Comparison of ENCODE assay signal across 8 cellular contexts in genomic region chr14:70808402-70809237, GRCh38. TPM values are rescaled to one million over a fixed set of nuclear protein-coding genes. Genes with fewer than 3 reads are reported as not detected.
A peak's percentile ranks its signal among the peaks of the same experiment; 100 is the strongest.
DNase-seq lines count a peak whose midpoint lies in the region; ATAC-seq lines count a peak whose summit lies in the region.

No MANE protein-coding gene starts in this region.

- H3K27ac ChIP-seq in SJCRH30 (peak overlapping the region; percentile 14; the same call in 1 of the 2 replicates), iPS-18a (ENCODE audit: low read length) (no peak overlapping the region)

- peak overlapping the region; percentile 76 for H3K27ac Mint-ChIP-seq in activated naive CD8-positive, alpha-beta T cell treated with anti-CD3 and anti-CD28 coated beads, Interleukin-2, amount 10 ng/mL, durations not matched to agents 7 days and 5 days

- ATAC-seq in HG03097 (IDR thresholded peaks at IDR 0.05; ENCODE audit: low FRiP score, unreplicated experiment) = peak; percentile 20
- no peak for ATAC-seq in activated naive CD8-positive, alpha-beta T cell treated with anti-CD3 and anti-CD28 coated beads, Interleukin-2, amount 10 ng/mL, durations not matched to agents 7 days and 5 days (ENCODE audit: low read depth)

- H3K36me3 ChIP-seq in SJCRH30 (no peaks in the 10 kb centered on the region; the same call in 1 of the 2 replicates), iPS-18a (ENCODE audit: control insufficient read depth, low read depth, low read length) (no peaks in the 10 kb centered on the region)

- H3K9me3 ChIP-seq in SJCRH30 (replicated peaks) (no peaks in the 10 kb centered on the region), iPS-18a (ENCODE audit: control insufficient read depth, low read depth, low read length) (no peaks in the 10 kb centered on the region)

- DNase-seq in NCI-H510A (lab: John Stamatoyannopoulos, UW) = peak; percentile 41
- DNase-seq in NCI-H510A treated with DMSO at 0.1 percent for 48 hours (lab: John Stamatoyannopoulos, UW) = no peak
- DNase-seq in SJCRH30 = peak; percentile 50 to 51
- peak; percentile 71 for DNase-seq in activated naive CD8-positive, alpha-beta T cell treated with anti-CD3 and anti-CD28 coated beads, Interleukin-2, amount 10 ng/mL, durations not matched to agents 7 days and 5 days
- peak; percentile 43 for DNase-seq in stimulated activated CD4-positive, alpha-beta T cell treated with anti-CD3 and anti-CD28 coated beads, Interleukin-12 subunit alpha, Interleukin-12 subunit beta, amount 100 ng/mL, for 4 hours
- no peak for DNase-seq in AG08395 (ENCODE audit: low spot score)

- H3K27me3 ChIP-seq in SJCRH30 (no peaks in the 10 kb centered on the region), iPS-18a (ENCODE audit: control insufficient read depth, insufficient read depth, low read length) (no peaks in the 10 kb centered on the region)

- H3K9ac ChIP-seq in iPS-18a (ENCODE audit: low read length) = peak overlapping the region; percentile 41

- peaks cover 6% of the 10 kb centered on the region for H3K36me3 Mint-ChIP-seq in activated naive CD8-positive, alpha-beta T cell treated with anti-CD3 and anti-CD28 coated beads, Interleukin-2, amount 10 ng/mL, durations not matched to agents 7 days and 5 days

- no peaks in the 10 kb centered on the region for H3K9me3 Mint-ChIP-seq in activated naive CD8-positive, alpha-beta T cell treated with anti-CD3 and anti-CD28 coated beads, Interleukin-2, amount 10 ng/mL, durations not matched to agents 7 days and 5 days

- peak overlapping the region; percentile 83 for H3K4me3 Mint-ChIP-seq in activated naive CD8-positive, alpha-beta T cell treated with anti-CD3 and anti-CD28 coated beads, Interleukin-2, amount 10 ng/mL, durations not matched to agents 7 days and 5 days

- H3K4me3 ChIP-seq in SJCRH30 (peak overlapping the region; percentile 95), iPS-18a (ENCODE audit: low read length) (peak overlapping the region; percentile 80)

- peaks cover 8% of the 10 kb centered on the region for H3K4me1 Mint-ChIP-seq in activated naive CD8-positive, alpha-beta T cell treated with anti-CD3 and anti-CD28 coated beads, Interleukin-2, amount 10 ng/mL, durations not matched to agents 7 days and 5 days

- POLR2A ChIA-PET in activated naive CD8-positive, alpha-beta T cell treated with anti-CD3 and anti-CD28 coated beads, Interleukin-2, amount 10 ng/mL, durations not matched to agents 7 days and 5 days (lab: Charles Lee) = interaction anchor here (0.6 to 3.1 kb wide), 17 partner anchors 8 to 1411 kb away, joined by 3 to 19 read pairs (median 3); partner anchors contain the start of genes PCNX1, SRSF5 and TTC9

- peaks cover 7% of the 10 kb centered on the region for H3K4me1 ChIP-seq in SJCRH30
- H3K4me1 ChIP-seq in iPS-18a (ENCODE audit: control insufficient read depth, low read depth, low read length) = peaks cover 20% of the 10 kb centered on the region

- H3K27me3 Mint-ChIP-seq in activated naive CD8-positive, alpha-beta T cell treated with anti-CD3 and anti-CD28 coated beads, Interleukin-2, amount 10 ng/mL, durations not matched to agents 7 days and 5 days = no peaks in the 10 kb centered on the region

RNA-seq across cellular contexts. Expression of gene MAP3K9, which starts 0.7 kb away (rescaled TPM):
- total RNA-seq in SJCRH30 (2014; rRNA removed; shearing (Covaris generic)) = 7.3 and 7.8 TPM in 2 replicates
- 1 to 10 TPM; 8.2 to 8.9 TPM for total RNA-seq in activated naive CD8-positive, alpha-beta T cell treated with anti-CD3 and anti-CD28 coated beads, Interleukin-2, amount 10 ng/mL, durations not matched to agents 7 days and 5 days

Comparison
In these comparisons a context has a peak if more than half of its experiments do, and no peak if none do; other contexts are left out.
1. DNase-seq: peak in NCI-H510A (single experiment), SJCRH30 (2 of 2), activated naive CD8-positive, alpha-beta T cell treated with anti-CD3 and anti-CD28 coated beads, Interleukin-2, amount 10 ng/mL, durations not matched to agents 7 days and 5 days (single experiment) and stimulated activated CD4-positive, alpha-beta T cell treated with anti-CD3 and anti-CD28 coated beads, Interleukin-12 subunit alpha, Interleukin-12 subunit beta, amount 100 ng/mL, for 4 hours (single experiment); none in NCI-H510A treated with DMSO at 0.1 percent for 48 hours (single experiment) and AG08395 (single experiment).